Comparison of ENCODE assay signal across 16 cellular contexts in the genomic region with DNA sequence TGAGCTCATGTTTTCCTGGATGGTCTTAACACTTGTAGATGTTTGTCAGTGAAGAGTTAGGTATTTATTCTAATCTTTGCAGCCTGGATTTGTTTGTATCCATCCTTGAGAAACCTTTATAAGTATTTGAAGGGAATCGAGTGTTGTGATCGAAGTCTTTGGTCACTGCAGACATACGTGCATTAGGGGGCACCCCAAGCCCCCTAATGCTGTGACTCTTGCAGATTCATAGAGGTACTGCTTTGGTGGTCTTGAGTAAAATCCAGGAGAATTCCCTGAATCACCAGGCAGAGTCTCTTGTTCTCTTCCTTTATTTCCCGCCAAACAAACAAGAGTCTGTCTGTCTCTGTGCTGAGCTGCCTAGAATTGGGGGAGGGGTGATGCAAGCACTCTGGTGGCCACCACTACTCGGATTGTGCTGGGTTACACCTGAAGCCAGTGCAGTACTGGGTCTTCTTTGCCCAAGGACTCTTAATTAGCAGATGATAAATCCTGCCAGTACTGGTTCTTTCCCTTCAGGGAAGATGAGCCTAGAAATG.
DNase-seq lines count a peak whose midpoint lies in the region; TF ChIP-seq lines count a peak whose summit lies in the region.
"Had no signal": no experiment of that assay in that cellular context is flagged by ENCODE, and none has a peak within 500 bp of the region (broad histone marks: within the 10 kb centered on the region; RNA-seq: fewer than 3 reads in every experiment).

No MANE protein-coding gene starts in this region.

- no peak for TF ChIP-seq CTCF in hepatocyte (IDR thresholded peaks at IDR 0.05; ENCODE audit: poor library complexity)

- in situ Hi-C loops in HAP-1 (cut with MboI; ENCODE audit: low sequenced_read_pairs) = no loop called here

- no peak overlapping the region for H4K8ac ChIP-seq in mesendoderm (ENCODE audit: low read depth, low read length)

- CTCF ChIA-PET in CD4-positive, alpha-beta memory T cell (lab: Charles Lee; ENCODE audit: partially characterized antibody) = no interaction called here

- H3K27ac Mint-ChIP-seq in CD4-positive, alpha-beta memory T cell = no peak overlapping the region
- H3K27ac Mint-ChIP-seq: CD4-positive, CD25-positive, alpha-beta regulatory T cell had no signal

- peaks cover 0 to 15% (median 7%) of the 10 kb centered on the region in 8 donors for H3K9me3 Mint-ChIP-seq in CD4-positive, alpha-beta memory T cell

- POLR2A ChIA-PET in CD4-positive, alpha-beta memory T cell (lab: Charles Lee; ENCODE audit: partially characterized antibody) = no interaction called here

- H2BK15ac ChIP-seq in mesendoderm (replicated peaks; ENCODE audit: low read depth) = no peak overlapping the region

- H3K4ac ChIP-seq in mesendoderm (ENCODE audit: low read depth, low read length) = no peak overlapping the region

- H3K9me2 ChIP-seq in hepatocyte (replicated peaks; ENCODE audit: insufficient read depth) = no peaks in the 10 kb centered on the region

- H3K36me3 ChIP-seq in NT2/D1 (ENCODE audit: insufficient read depth, insufficient read length, low read length) (no peaks in the 10 kb centered on the region), hepatocyte (replicated peaks; ENCODE audit: insufficient read depth, low read depth) (no peaks in the 10 kb centered on the region), mesendoderm (ENCODE audit: control insufficient read depth, insufficient read depth, low read length) (no peaks in the 10 kb centered on the region), HAP-1 (replicated peaks) (no peaks in the 10 kb centered on the region)
- H3K36me3 ChIP-seq in CD4-positive, alpha-beta memory T cell (ENCODE audit: insufficient read depth, low read length) = no peaks in the 10 kb centered on the region
- H3K36me3 ChIP-seq: BE2C had no signal

- H3K79me1 ChIP-seq in mesendoderm (ENCODE audit: low read length) = no peaks in the 10 kb centered on the region

- no peak overlapping the region for H3K4me3 ChIP-seq in NT2/D1 (ENCODE audit: insufficient read length, low read depth)
- H3K4me3 ChIP-seq in hepatocyte = no peak overlapping the region
- H3K4me3 ChIP-seq in mesendoderm (ENCODE audit: low read length) = no peak overlapping the region
- no peak overlapping the region for H3K4me3 ChIP-seq in HAP-1
- H3K4me3 ChIP-seq in CD4-positive, alpha-beta memory T cell (ENCODE audit: low read length in 2 of 2) = no peak overlapping the region

- WGBS in hepatocyte (ENCODE audit: low lambda C conversion rate, missing lambda C conversion rate) = 65% methylated on average over 5 of the region's 5 CpGs
- no CpG with 5 or more reads among the region's 5 CpGs for WGBS in mesendoderm (ENCODE audit: extremely low coverage, insufficient coverage, low lambda C conversion rate)

- DNase-seq in NT2/D1 (ENCODE audit: low read depth, low spot score) (peak; percentile 5), hepatocyte (ENCODE audit: low spot score) (no peak), mesendoderm (peak; percentile 11), T1000 (lab: John Stamatoyannopoulos, UW) (no peak), HAP-1 (ENCODE audit: low spot score in 2 of 2) (no peak)
- DNase-seq in stimulated activated CD4-positive, alpha-beta T cell treated with anti-CD3 and anti-CD28 coated beads, Interleukin-12 subunit alpha, Interleukin-12 subunit beta, amount 100 ng/mL, for 4 hours = no peak
- no peak for DNase-seq in CD4-positive, alpha-beta memory T cell
- DNase-seq: ACHN; BE2C; C1 segment of cervical spinal cord; Caco-2; CD4-positive, CD25-positive, alpha-beta regulatory T cell; DMS79; GDM1; GOT3; HCEC 1CT had no signal

- no peaks in the 10 kb centered on the region for H3K27me3 ChIP-seq in NT2/D1 (ENCODE audit: insufficient read depth, insufficient read length)
- H3K27me3 ChIP-seq in hepatocyte = no peaks in the 10 kb centered on the region
- no peaks in the 10 kb centered on the region for H3K27me3 ChIP-seq in mesendoderm (ENCODE audit: insufficient read depth, low read length, poor library complexity)
- no peaks in the 10 kb centered on the region for H3K27me3 ChIP-seq in HAP-1 (ENCODE audit: low read depth)
- H3K27me3 ChIP-seq in CD4-positive, alpha-beta memory T cell (ENCODE audit: insufficient read depth, low read length) = no peaks in the 10 kb centered on the region
- H3K27me3 ChIP-seq: BE2C had no signal

- H3K79me2 ChIP-seq in hepatocyte (no peaks in the 10 kb centered on the region), mesendoderm (ENCODE audit: control insufficient read depth, insufficient read depth, low read length) (no peaks in the 10 kb centered on the region)

- no peak overlapping the region for H3K23ac ChIP-seq in mesendoderm (ENCODE audit: low read length)

- no peak overlapping the region for H3K4me3 Mint-ChIP-seq in CD4-positive, alpha-beta memory T cell
- H3K4me3 Mint-ChIP-seq: CD4-positive, CD25-positive, alpha-beta regulatory T cell had no signal

- intact Hi-C loops in CD4-positive, alpha-beta memory T cell (cut with micrococcal nuclease) = no loop called here

- H3K18ac ChIP-seq in mesendoderm (ENCODE audit: low read length) = no peak overlapping the region

- H3K4me1 ChIP-seq in NT2/D1 (ENCODE audit: insufficient read depth, insufficient read length) (no peaks in the 10 kb centered on the region), hepatocyte (ENCODE audit: insufficient read depth) (no peaks in the 10 kb centered on the region), mesendoderm (ENCODE audit: control insufficient read depth, low read depth, low read length) (no peaks in the 10 kb centered on the region), HAP-1 (no peaks in the 10 kb centered on the region)
- no peaks in the 10 kb centered on the region for H3K4me1 ChIP-seq in CD4-positive, alpha-beta memory T cell (ENCODE audit: insufficient read depth, low read length)
- H3K4me1 ChIP-seq: BE2C had no signal

- no peak overlapping the region for H3K56ac ChIP-seq in mesendoderm (ENCODE audit: low read length)

- peaks cover 0 to 3% of the 10 kb centered on the region in 2 donors for H3K27me3 Mint-ChIP-seq in CD4-positive, alpha-beta memory T cell

- H2AFZ ChIP-seq in hepatocyte = no peak overlapping the region

- no peak overlapping the region for H2AK5ac ChIP-seq in mesendoderm (ENCODE audit: low read length)

- no peaks in the 10 kb centered on the region for H3K36me3 Mint-ChIP-seq in CD4-positive, alpha-beta memory T cell
- H3K36me3 Mint-ChIP-seq: CD4-positive, CD25-positive, alpha-beta regulatory T cell had no signal

- H3K9me3 ChIP-seq in NT2/D1 (ENCODE audit: insufficient read depth, low read length) = no peaks in the 10 kb centered on the region
- no peaks in the 10 kb centered on the region for H3K9me3 ChIP-seq in hepatocyte (ENCODE audit: low read depth)
- H3K9me3 ChIP-seq in HAP-1 = no peaks in the 10 kb centered on the region
- no peaks in the 10 kb centered on the region for H3K9me3 ChIP-seq in CD4-positive, alpha-beta memory T cell (ENCODE audit: control insufficient read depth in 1 of 2, low read length in 2 of 2)
- H3K9me3 ChIP-seq: BE2C had no signal

- H3K27ac ChIP-seq in hepatocyte = peak overlapping the region; percentile 28
- no peak overlapping the region for H3K27ac ChIP-seq in mesendoderm (ENCODE audit: low read depth, low read length)
- no peak overlapping the region for H3K27ac ChIP-seq in CD4-positive, alpha-beta memory T cell (ENCODE audit: low read depth, low read length)

- no peak overlapping the region for H4K5ac ChIP-seq in mesendoderm (ENCODE audit: low read length)

- no peak overlapping the region for H2BK120ac ChIP-seq in mesendoderm (ENCODE audit: low read depth, low read length)

- H4K20me1 ChIP-seq in hepatocyte (ENCODE audit: insufficient read depth, poor library complexity, severe bottlenecking) = no peaks in the 10 kb centered on the region

- H2BK5ac ChIP-seq in mesendoderm (ENCODE audit: low read length) = no peak overlapping the region

- H3K4me2 ChIP-seq in hepatocyte (no peak overlapping the region), mesendoderm (ENCODE audit: low read length) (no peak overlapping the region)

- no peak overlapping the region for H3K9ac ChIP-seq in NT2/D1 (ENCODE audit: insufficient read length, low read depth)
- H3K9ac ChIP-seq in mesendoderm (ENCODE audit: low read length) = no peak overlapping the region

- H3K4me1 Mint-ChIP-seq in CD4-positive, alpha-beta memory T cell = no peaks in the 10 kb centered on the region
- H3K4me1 Mint-ChIP-seq: CD4-positive, CD25-positive, alpha-beta regulatory T cell had no signal

Comparison
In these comparisons a context has a peak if more than half of its experiments do, and no peak if none do; other contexts are left out.
1. DNase-seq: peak in NT2/D1 (single experiment) and mesendoderm (single experiment); none in hepatocyte (single experiment), T1000 (single experiment), stimulated activated CD4-positive, alpha-beta T cell treated with anti-CD3 and anti-CD28 coated beads, Interleukin-12 subunit alpha, Interleukin-12 subunit beta, amount 100 ng/mL, for 4 hours (single experiment), HAP-1 (0 of 2) and CD4-positive, alpha-beta memory T cell (0 of 5).